In the genomic region with DNA sequence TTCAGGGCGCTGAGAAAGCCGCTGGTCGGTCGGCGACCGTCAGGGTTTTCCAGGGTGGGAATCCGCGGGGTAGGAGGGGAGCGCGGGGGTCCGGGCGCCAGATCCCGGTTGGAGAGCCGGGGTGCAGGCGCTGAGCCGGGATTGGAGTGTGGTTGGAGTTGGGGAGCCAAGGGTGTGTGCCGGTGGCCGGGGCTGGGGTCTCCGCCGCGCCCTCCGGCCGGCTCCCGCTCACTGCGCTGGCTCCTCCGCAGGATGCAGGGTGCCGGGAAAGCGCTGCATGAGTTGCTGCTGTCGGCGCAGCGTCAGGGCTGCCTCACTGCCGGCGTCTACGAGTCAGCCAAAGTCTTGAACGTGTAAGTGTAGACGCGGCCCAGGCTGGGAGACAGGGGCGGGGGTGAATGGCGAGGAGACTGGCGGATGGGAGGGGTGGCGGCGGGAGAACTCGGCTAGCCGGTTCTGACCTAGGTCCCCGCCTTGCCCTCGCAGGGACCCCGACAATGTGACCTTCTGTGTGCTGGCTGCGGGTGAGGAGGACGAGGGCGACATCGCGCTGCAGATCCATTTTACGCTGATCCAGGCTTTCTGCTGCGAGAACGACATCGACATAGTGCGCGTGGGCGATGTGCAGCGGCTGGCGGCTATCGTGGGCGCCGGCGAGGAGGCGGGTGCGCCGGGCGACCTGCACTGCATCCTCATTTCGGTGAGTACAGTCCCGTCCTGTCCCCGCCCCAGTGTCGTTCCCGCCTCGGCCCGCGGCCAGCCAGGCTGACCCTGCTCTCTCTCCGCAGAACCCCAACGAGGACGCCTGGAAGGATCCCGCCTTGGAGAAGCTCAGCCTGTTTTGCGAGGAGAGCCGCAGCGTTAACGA, we compare ENCODE assay signal across 8 cellular contexts. TPM values are rescaled to one million over a fixed set of nuclear protein-coding genes. Genes with fewer than 3 reads are reported as not detected.
DNase-seq lines count a peak whose midpoint lies in the region; ATAC-seq and TF ChIP-seq lines count a peak whose summit lies in the region.

No MANE protein-coding gene starts in this region.

- H3K4me3 ChIP-seq in duodenal mucosa (ENCODE audit: low read depth in 1 of 2, low read length in 2 of 2) (peak overlapping the region; percentile 83 to 88), lower leg skin (ENCODE audit: low read depth, poor library complexity, severe bottlenecking) (peak overlapping the region; percentile 70), Karpas-422 (ENCODE audit: low read length) (no peak overlapping the region)

- no peaks in the 10 kb centered on the region for H3K9me2 ChIP-seq in Karpas-422 (replicated peaks; ENCODE audit: insufficient read depth, low read length)

- POLR2A ChIA-PET in activated CD4-positive, alpha-beta memory T cell treated with anti-CD3 and anti-CD28 coated beads for 36 hours (lab: Charles Lee): interaction anchor here (0.9 to 1.4 kb wide), 9 partner anchors 9 to 379 kb away, joined by 3 to 6 read pairs (median 4); no protein-coding TSS in a partner anchor

- peak overlapping the region; percentile 84 to 94 (median 90) for H3K4me3 Mint-ChIP-seq in IgD-negative memory B cell
- H3K4me3 Mint-ChIP-seq in activated CD4-positive, alpha-beta memory T cell treated with anti-CD3 and anti-CD28 coated beads for 36 hours: peak overlapping the region; percentile 82

- ATAC-seq in GM19455 (IDR thresholded peaks at IDR 0.05; ENCODE audit: unreplicated experiment): no peak

- no peaks in the 10 kb centered on the region for H4K20me1 ChIP-seq in Karpas-422 (ENCODE audit: insufficient read depth, low read depth, low read length)

- TF ChIP-seq POLR2A in lower leg skin (IDR thresholded peaks at IDR 0.05): no peak

- no peak for TF ChIP-seq CTCF in lower leg skin (IDR thresholded peaks at IDR 0.05)

- H3K27ac ChIP-seq in duodenal mucosa (ENCODE audit: low read depth, low read length) (peak overlapping the region; percentile 82), Karpas-422 (ENCODE audit: low read length) (no peak overlapping the region)

- H3K36me3 Mint-ChIP-seq in IgD-negative memory B cell: no peaks in the 10 kb centered on the region
- H3K36me3 Mint-ChIP-seq in activated CD4-positive, alpha-beta memory T cell treated with anti-CD3 and anti-CD28 coated beads for 36 hours: peaks cover 3% of the 10 kb centered on the region

- no peaks in the 10 kb centered on the region for H3K9me3 Mint-ChIP-seq in IgD-negative memory B cell
- H3K9me3 Mint-ChIP-seq in activated CD4-positive, alpha-beta memory T cell treated with anti-CD3 and anti-CD28 coated beads for 36 hours: no peaks in the 10 kb centered on the region

- H3K4me1 Mint-ChIP-seq in IgD-negative memory B cell: peaks cover 7 to 18% (median 13%) of the 10 kb centered on the region in 3 donors
- peaks cover 28% of the 10 kb centered on the region for H3K4me1 Mint-ChIP-seq in activated CD4-positive, alpha-beta memory T cell treated with anti-CD3 and anti-CD28 coated beads for 36 hours (ENCODE audit: low read depth)

- H3K4me1 ChIP-seq in duodenal mucosa (ENCODE audit: control insufficient read depth in 1 of 2, insufficient read depth in 2 of 2, low read length in 2 of 2) (peaks cover 24 to 39% of the 10 kb centered on the region in 2 donors), Karpas-422 (ENCODE audit: low read length) (peaks cover 14% of the 10 kb centered on the region)

- H3K4me2 ChIP-seq in Karpas-422 (ENCODE audit: low read depth, low read length, poor library complexity, severe bottlenecking): no peak overlapping the region

- peak; percentile 18 for DNase-seq in EL
- peak; percentile 80 for DNase-seq in activated CD4-positive, alpha-beta memory T cell treated with anti-CD3 and anti-CD28 coated beads for 36 hours
- DNase-seq in lower leg skin (ENCODE audit: low spot score in 2 of 2): peak; percentile 50 to 94
- DNase-seq in stimulated activated CD4-positive, alpha-beta T cell treated with anti-CD3 and anti-CD28 coated beads, Interleukin-2, amount 100 ng/mL, for 48 hours: peak; percentile 48 to 50
- no peak for DNase-seq in Karpas-422

- H3K27me3 ChIP-seq in duodenal mucosa (ENCODE audit: control insufficient read depth in 1 of 2, insufficient read depth in 2 of 2, low read length in 2 of 2): no peaks in the 10 kb centered on the region
- no peaks in the 10 kb centered on the region for H3K27me3 ChIP-seq in Karpas-422 (ENCODE audit: low read length)

- H2AFZ ChIP-seq in Karpas-422 (ENCODE audit: low read length): no peak overlapping the region

- H3K9me3 ChIP-seq in duodenal mucosa (ENCODE audit: control insufficient read depth in 1 of 2, low read length in 2 of 2): no peaks in the 10 kb centered on the region
- no peaks in the 10 kb centered on the region for H3K9me3 ChIP-seq in Karpas-422 (ENCODE audit: low read length)

- H3K79me2 ChIP-seq in Karpas-422 (ENCODE audit: low read length): no peaks in the 10 kb centered on the region

- H3K27me3 Mint-ChIP-seq in IgD-negative memory B cell: peaks cover 24% of the 10 kb centered on the region
- no peaks in the 10 kb centered on the region for H3K27me3 Mint-ChIP-seq in activated CD4-positive, alpha-beta memory T cell treated with anti-CD3 and anti-CD28 coated beads for 36 hours

- H3K9ac ChIP-seq in duodenal mucosa (ENCODE audit: low read depth in 1 of 2, low read length in 2 of 2) (peak overlapping the region; percentile 78 to 81), Karpas-422 (ENCODE audit: low read length) (no peak overlapping the region)

- intact Hi-C loops in activated CD4-positive, alpha-beta memory T cell treated with anti-CD3 and anti-CD28 coated beads for 36 hours (cut with micrococcal nuclease): loop anchor here (1.0 to 10.0 kb wide), 3 partner anchors 9 to 199 kb away; no protein-coding TSS in a partner anchor
- intact Hi-C loops in lower leg skin (cut with DNase I; ENCODE audit: low total_unique reads): no loop called here

- peak overlapping the region in 2 of 3 donors; percentile 76 to 94 for H3K27ac Mint-ChIP-seq in IgD-negative memory B cell
- peak overlapping the region; percentile 80 for H3K27ac Mint-ChIP-seq in activated CD4-positive, alpha-beta memory T cell treated with anti-CD3 and anti-CD28 coated beads for 36 hours

- CTCF ChIA-PET in activated CD4-positive, alpha-beta memory T cell treated with anti-CD3 and anti-CD28 coated beads for 36 hours (lab: Charles Lee): interaction anchor here (1.2 to 6.2 kb wide), 4 partner anchors 8 to 498 kb away, joined by 3 to 258 read pairs (median 19); no protein-coding TSS in a partner anchor

- whole genome bisulfite sequencing in lower leg skin, 2 donors: 0 to 6% methylated on average over 21 to 68 of the region's 85 CpGs

- H3K36me3 ChIP-seq in duodenal mucosa (ENCODE audit: control insufficient read depth in 1 of 2, insufficient read depth in 2 of 2, low read length in 2 of 2) (no peaks in the 10 kb centered on the region), Karpas-422 (ENCODE audit: insufficient read depth, low read length) (no peaks in the 10 kb centered on the region)

RNA-seq across cellular contexts. Expression of gene GADD45G, which starts 0.6 kb away (rescaled TPM):
- 1.1 TPM for polyA plus RNA-seq in IgD-negative memory B cell
- total RNA-seq in activated CD4-positive, alpha-beta memory T cell treated with anti-CD3 and anti-CD28 coated beads for 36 hours: 1 to 10 TPM; 5.1 to 5.7 TPM
- total RNA-seq in lower leg skin: 10 to 100 TPM; 18.3 to 48.9 (median 23.6) TPM
- not detected in 2 replicates for total RNA-seq in Karpas-422 (2014; rRNA removed; shearing (Covaris generic); ENCODE audit: low replicate concordance)
